ENCODE assay signal across 8 cellular contexts in genomic region chr16:3059723-3060242, GRCh38. TPM values are rescaled to one million over a fixed set of nuclear protein-coding genes. Genes with fewer than 3 reads are reported as not detected.
A peak's percentile ranks its signal among the peaks of the same experiment; 100 is the strongest.
DNase-seq lines count a peak whose midpoint lies in the region; ATAC-seq and TF ChIP-seq lines count a peak whose summit lies in the region.
"Had no signal": no experiment of that assay in that cellular context is flagged by ENCODE, and none has a peak within 500 bp of the region (broad histone marks: within the 10 kb centered on the region; RNA-seq: fewer than 3 reads in every experiment).

No MANE protein-coding gene starts in this region.

- H3K4me1 ChIP-seq in stomach = peaks cover 18 to 53% (median 26%) of the 10 kb centered on the region in 4 donors

- 50 to 65% (median 53%) methylated on average over 9 of the region's 9 CpGs for WGBS in stomach, 5 donors

- POLR2A ChIA-PET in activated CD8-positive, alpha-beta T cell treated with anti-CD3 and anti-CD28 coated beads, Interleukin-2, amount 10 ng/mL, durations not matched to agents 7 days and 5 days (lab: Charles Lee) = interaction anchor here (0.8 to 4.3 kb wide), 14 partner anchors 9 to 106 kb away, joined by 3 to 27 read pairs (median 4); partner anchors contain the start of gene ZSCAN10

- no peak for TF ChIP-seq POLR2A in stomach (IDR thresholded peaks at IDR 0.05)

- TF ChIP-seq CTCF in HFFc6 (IDR thresholded peaks at IDR 0.05) = no peak
- no peak for TF ChIP-seq CTCF in stomach (IDR thresholded peaks at IDR 0.05)

- no peaks in the 10 kb centered on the region for H3K36me3 Mint-ChIP-seq in HFFc6 (ENCODE audit: low read depth)
- peaks cover 51% of the 10 kb centered on the region for H3K36me3 Mint-ChIP-seq in activated CD8-positive, alpha-beta T cell treated with anti-CD3 and anti-CD28 coated beads, Interleukin-2, amount 10 ng/mL, durations not matched to agents 7 days and 5 days (ENCODE audit: low read depth)

- H3K9me3 Mint-ChIP-seq in HFFc6 = no peaks in the 10 kb centered on the region
- no peaks in the 10 kb centered on the region for H3K9me3 Mint-ChIP-seq in activated CD8-positive, alpha-beta T cell treated with anti-CD3 and anti-CD28 coated beads, Interleukin-2, amount 10 ng/mL, durations not matched to agents 7 days and 5 days (ENCODE audit: insufficient read depth)

- ATAC-seq in activated CD8-positive, alpha-beta T cell treated with anti-CD3 and anti-CD28 coated beads, Interleukin-2, amount 10 ng/mL, durations not matched to agents 7 days and 5 days = no peak

- H3K4me3 Mint-ChIP-seq in HFFc6 = peak overlapping the region; percentile 85
- peak overlapping the region; percentile 77 for H3K4me3 Mint-ChIP-seq in activated CD8-positive, alpha-beta T cell treated with anti-CD3 and anti-CD28 coated beads, Interleukin-2, amount 10 ng/mL, durations not matched to agents 7 days and 5 days

- peaks cover 0 to 8% (median 0%) of the 10 kb centered on the region in 3 donors for H3K27me3 ChIP-seq in stomach

- peak overlapping the region; percentile 84 for H3K27ac Mint-ChIP-seq in HFFc6
- peak overlapping the region; percentile 91 for H3K27ac Mint-ChIP-seq in activated CD8-positive, alpha-beta T cell treated with anti-CD3 and anti-CD28 coated beads, Interleukin-2, amount 10 ng/mL, durations not matched to agents 7 days and 5 days

- no peak for TF ChIP-seq EP300 in stomach (IDR thresholded peaks at IDR 0.05)

- DNase-seq in HFFc6 (no peak), stomach (no peak), hepatic stellate cell (ENCODE audit: low spot score) (no peak), LoVo (ENCODE audit: low spot score) (no peak), NCI-H1436 (lab: John Stamatoyannopoulos, UW) (no peak)
- no peak for DNase-seq in activated CD8-positive, alpha-beta T cell treated with anti-CD3 and anti-CD28 coated beads, Interleukin-2, amount 10 ng/mL, durations not matched to agents 7 days and 5 days

- peaks cover 4% of the 10 kb centered on the region for H3K27me3 Mint-ChIP-seq in HFFc6 (ENCODE audit: insufficient read depth)
- H3K27me3 Mint-ChIP-seq in activated CD8-positive, alpha-beta T cell treated with anti-CD3 and anti-CD28 coated beads, Interleukin-2, amount 10 ng/mL, durations not matched to agents 7 days and 5 days (ENCODE audit: low read depth) = no peaks in the 10 kb centered on the region

- H3K4me1 Mint-ChIP-seq in HFFc6 (ENCODE audit: low read depth) = peaks cover 8% of the 10 kb centered on the region
- peaks cover 72% of the 10 kb centered on the region for H3K4me1 Mint-ChIP-seq in activated CD8-positive, alpha-beta T cell treated with anti-CD3 and anti-CD28 coated beads, Interleukin-2, amount 10 ng/mL, durations not matched to agents 7 days and 5 days (ENCODE audit: low read depth)

- H3K4me3 ChIP-seq in iPS-18c (ENCODE audit: insufficient read depth, low read depth, low read length) (peak overlapping the region; percentile 79; the same call in 1 of the 2 replicates), stomach (peak overlapping the region; percentile 57 to 92 (median 78))

- no peaks in the 10 kb centered on the region for H3K9me3 ChIP-seq in iPS-18c (ENCODE audit: control insufficient read depth, insufficient read depth, low read length)
- H3K9me3 ChIP-seq in stomach = no peaks in the 10 kb centered on the region

- intact Hi-C loops in stomach (cut with DNase I; ENCODE audit: low total_unique reads) = loop anchor here (5.0 kb wide), 1 partner anchor 68 kb away; no protein-coding TSS in a partner anchor

- peak overlapping the region; percentile 75 to 88 (median 85) for H3K27ac ChIP-seq in stomach

- peaks cover 0 to 5% (median under 1%) of the 10 kb centered on the region in 4 donors for H3K36me3 ChIP-seq in stomach

- CTCF ChIA-PET in activated CD8-positive, alpha-beta T cell treated with anti-CD3 and anti-CD28 coated beads, Interleukin-2, amount 10 ng/mL, durations not matched to agents 7 days and 5 days (lab: Charles Lee) = interaction anchor here (0.7 to 3.7 kb wide), 19 partner anchors 10 to 108 kb away, joined by 3 to 230 read pairs (median 14); partner anchors contain the start of genes MMP25 and ZNF213

RNA-seq across cellular contexts. Expression of gene IL32, which starts 5.7 kb away (rescaled TPM):
- total RNA-seq in HFFc6 (2021; fragmentation: NEBNext Ultra II Directional; extraction: Animal tissue kit (Norgen Biotek cat#: 25700)) = 1 to 10 TPM in 5 of 6 experiments, under 1 TPM in 1; 1.00 to 2.3 (median 1.7) TPM
- 1,000 to 10,000 TPM; 1,836 to 1,884 TPM for total RNA-seq in activated CD8-positive, alpha-beta T cell treated with anti-CD3 and anti-CD28 coated beads, Interleukin-2, amount 10 ng/mL, durations not matched to agents 7 days and 5 days
- 100 to 1,000 TPM in 1 of 5 donors, 10 to 100 TPM in 3, 1 to 10 TPM in 1; 9.9 to 504 (median 90.4) TPM for total RNA-seq in stomach
- 100 to 1,000 TPM in 1 of 3 donors, 10 to 100 TPM in 2; 56.3 to 129 (median 60.9) TPM for polyA plus RNA-seq in stomach

RNA-seq across cellular contexts. Expression of gene MMP25, which starts 13.4 kb away (rescaled TPM):
- under 1 TPM in 3 of 6 experiments, not detected in 3; 0.05 to 0.17 (median 0.07) TPM for total RNA-seq in HFFc6 (2021; fragmentation: NEBNext Ultra II Directional; extraction: Animal tissue kit (Norgen Biotek cat#: 25700))
- 10 to 100 TPM; 58.0 to 66.1 TPM for total RNA-seq in activated CD8-positive, alpha-beta T cell treated with anti-CD3 and anti-CD28 coated beads, Interleukin-2, amount 10 ng/mL, durations not matched to agents 7 days and 5 days
- total RNA-seq in stomach = 1 to 10 TPM in 2 of 5 donors, not detected in 3; 1.1 to 1.6 TPM
- polyA plus RNA-seq in stomach = 1 to 10 TPM in 1 of 3 donors, under 1 TPM in 2; 0.48 to 2.9 (median 0.61) TPM

RNA-seq across cellular contexts. Expression of gene BICDL2, which starts 23.0 kb away (rescaled TPM):
- not detected for total RNA-seq in HFFc6 (2021; fragmentation: NEBNext Ultra II Directional; extraction: Animal tissue kit (Norgen Biotek cat#: 25700))
- under 1 TPM; 0.84 to 0.94 TPM for total RNA-seq in activated CD8-positive, alpha-beta T cell treated with anti-CD3 and anti-CD28 coated beads, Interleukin-2, amount 10 ng/mL, durations not matched to agents 7 days and 5 days
- total RNA-seq in stomach = 100 to 1,000 TPM in 1 of 5 donors, 10 to 100 TPM in 4; 18.4 to 693 (median 59.4) TPM
- polyA plus RNA-seq in stomach = 10 to 100 TPM; 26.0 to 79.7 (median 29.0) TPM
- total RNA-seq: frontal cortex had no signal

RNA-seq across cellular contexts. Expression of gene THOC6, which starts 35.9 kb away (rescaled TPM):
- total RNA-seq in HFFc6 (2021; fragmentation: NEBNext Ultra II Directional; extraction: Animal tissue kit (Norgen Biotek cat#: 25700)) = 10 to 100 TPM; 18.2 to 21.6 (median 19.9) TPM
- total RNA-seq in activated CD8-positive, alpha-beta T cell treated with anti-CD3 and anti-CD28 coated beads, Interleukin-2, amount 10 ng/mL, durations not matched to agents 7 days and 5 days = 10 to 100 TPM; 57.4 to 57.9 TPM
- 10 to 100 TPM in 4 of 5 donors, not detected in 1; 10.5 to 97.9 (median 22.2) TPM for total RNA-seq in stomach
- 10 to 100 TPM; 15.3 to 39.0 (median 32.8) TPM for polyA plus RNA-seq in stomach

RNA-seq across cellular contexts. Expression of gene HCFC1R1, which starts 36.0 kb away (rescaled TPM):
- total RNA-seq in HFFc6 (2021; fragmentation: NEBNext Ultra II Directional; extraction: Animal tissue kit (Norgen Biotek cat#: 25700)) = 10 to 100 TPM; 54.6 to 90.3 (median 83.2) TPM
- total RNA-seq in activated CD8-positive, alpha-beta T cell treated with anti-CD3 and anti-CD28 coated beads, Interleukin-2, amount 10 ng/mL, durations not matched to agents 7 days and 5 days = 10 to 100 TPM; 41.0 to 41.7 TPM
- total RNA-seq in stomach = 10 to 100 TPM; 11.0 to 94.7 (median 21.7) TPM
- polyA plus RNA-seq in stomach = 100 to 1,000 TPM in 2 of 3 donors, 10 to 100 TPM in 1; 71.7 to 128 (median 102) TPM

Comparison
In these comparisons a context has a peak if more than half of its experiments do, and no peak if none do; other contexts are left out.
1. RNA of gene MMP25, which starts 13.4 kb away (total RNA-seq): 58.0 to 66.1 TPM in activated CD8-positive, alpha-beta T cell treated with anti-CD3 and anti-CD28 coated beads, Interleukin-2, amount 10 ng/mL, durations not matched to agents 7 days and 5 days; 1.1 to 1.6 TPM in stomach and 0.05 to 0.17 TPM in HFFc6; every median in the first group is over 10 times any median in the second.
2. RNA of gene BICDL2, which starts 23.0 kb away (total RNA-seq): 18.4 to 693 TPM in stomach; 0.84 to 0.94 TPM in activated CD8-positive, alpha-beta T cell treated with anti-CD3 and anti-CD28 coated beads, Interleukin-2, amount 10 ng/mL, durations not matched to agents 7 days and 5 days and not detected in HFFc6; every median in the first group is over 4 times any median in the second.